In genomic region chr14:90579816-90580215, GRCh38 we compare ENCODE assay signal across 1 cellular context.
TF ChIP-seq lines count a peak whose summit lies in the region.

No MANE protein-coding gene starts in this region.

TF ChIP-seq in H1, 55 proteins besides CTCF, POLR2A, EP300 and RAD21 (continued from another document):
- TF ChIP-seq ATF2 (IDR thresholded peaks at IDR 0.05; ENCODE audit: low read length) (no peak), TAF1 (IDR thresholded peaks at IDR 0.05; ENCODE audit: low read depth, low read length) (no peak), CHD2 (IDR thresholded peaks at IDR 0.05; ENCODE audit: low read length) (no peak), SIN3A (conservative IDR thresholded peaks at IDR 0.05 in 1 of 2, IDR thresholded peaks at IDR 0.05 in 1 of 2; ENCODE audit: low read depth in 1 of 2, low read length in 2 of 2) (no peak), JUND (IDR thresholded peaks at IDR 0.05; ENCODE audit: low read length) (no peak), FOSL1 (IDR thresholded peaks at IDR 0.05; ENCODE audit: insufficient read depth, low read depth, low read length) (no peak), HDAC6 (IDR thresholded peaks at IDR 0.05; ENCODE audit: low read depth, low read length) (no peak), CEBPB (IDR thresholded peaks at IDR 0.05; ENCODE audit: low read depth, low read length) (no peak)
- TF ChIP-seq, protein P1, sequence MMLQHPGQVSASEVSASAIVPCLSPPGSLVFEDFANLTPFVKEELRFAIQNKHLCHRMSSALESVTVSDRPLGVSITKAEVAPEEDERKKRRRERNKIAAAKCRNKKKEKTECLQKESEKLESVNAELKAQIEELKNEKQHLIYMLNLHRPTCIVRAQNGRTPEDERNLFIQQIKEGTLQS (IDR thresholded peaks at IDR 0.05; ENCODE audit: insufficient read depth, low read depth, low read length): no peak
TF ChIP-seq in H1: peak in this region for 0.
